Comparison of ENCODE assay signal across 8 cellular contexts in genomic region chr15:100521907-100522306, GRCh38. TPM values are rescaled to one million over a fixed set of nuclear protein-coding genes. Genes with fewer than 3 reads are reported as not detected.
"Had no signal": no experiment of that assay in that cellular context is flagged by ENCODE, and none has a peak within 500 bp of the region (broad histone marks: within the 10 kb centered on the region; RNA-seq: fewer than 3 reads in every experiment).

No MANE protein-coding gene starts in this region.

- H3K27ac Mint-ChIP-seq: GM23338, H9 had no signal

- DNase-seq: H9, HCEC 1CT, IMR-90, KG1 had no signal

- ATAC-seq: GM23338, K562 had no signal

- H3K4me3 ChIP-seq: GM23338, K562 had no signal

- H3K4me3 Mint-ChIP-seq: GM23338, H9 had no signal

- H3K9me3 Mint-ChIP-seq: GM23338 had no signal

RNA-seq across cellular contexts. Expression of gene CERS3, which starts 6.8 kb away (rescaled TPM):
- total RNA-seq: H1, HT-29, IMR-90, K562 had no signal
- polyA plus RNA-seq: IMR-90, K562 had no signal
